11 cellular contexts compared by ENCODE assay signal in the genomic region with DNA sequence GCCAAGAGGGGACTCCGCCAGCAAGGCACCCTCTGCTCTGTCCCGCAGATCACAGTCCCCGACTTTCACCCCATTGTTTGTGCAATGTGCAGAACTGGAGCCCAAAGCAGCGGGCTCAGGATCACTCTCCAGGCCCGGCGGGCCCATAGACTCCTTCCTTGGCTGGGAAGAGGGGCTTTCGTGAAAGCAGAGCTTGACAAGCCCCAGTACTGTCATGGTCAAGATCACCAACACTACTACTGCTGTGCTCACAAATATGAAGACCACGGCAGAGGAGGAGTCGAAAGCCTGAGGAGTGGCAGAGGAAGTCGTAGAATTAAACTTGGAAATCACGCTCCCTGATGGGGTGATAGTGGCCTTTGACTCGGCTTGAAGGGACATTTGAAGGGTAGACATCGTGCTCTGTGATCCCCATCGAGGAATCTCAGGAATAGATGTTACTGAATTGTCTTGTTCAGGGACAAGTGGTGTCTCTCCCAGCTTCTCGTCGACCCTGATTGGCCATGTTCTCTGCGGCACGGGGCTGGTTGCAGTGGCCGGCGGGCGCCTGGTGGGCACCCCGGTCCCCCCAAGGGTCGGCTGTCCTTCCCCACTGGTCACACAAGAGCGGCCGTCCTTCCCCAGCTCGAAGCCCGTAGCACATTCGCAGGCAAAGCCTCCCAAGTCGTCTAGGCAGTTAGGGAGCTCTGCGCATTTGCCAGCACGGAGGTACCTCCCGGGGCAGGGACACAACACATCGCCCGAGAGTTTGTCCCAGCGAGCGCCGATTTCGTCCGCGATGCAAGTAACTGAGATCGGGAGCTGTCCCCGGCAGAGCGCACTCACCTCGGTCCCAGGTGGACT. TPM values are rescaled to one million over a fixed set of nuclear protein-coding genes. Genes with fewer than 3 reads are reported as not detected.
A peak's percentile ranks its signal among the peaks of the same experiment; 100 is the strongest.
DNase-seq lines count a peak whose midpoint lies in the region; ATAC-seq, FAIRE-seq and TF ChIP-seq lines count a peak whose summit lies in the region.
"Had no signal": no experiment of that assay in that cellular context is flagged by ENCODE, and none has a peak within 500 bp of the region (broad histone marks: within the 10 kb centered on the region; RNA-seq: fewer than 3 reads in every experiment).

No MANE protein-coding gene starts in this region.

- no peak overlapping the region for H2BK120ac ChIP-seq in H1 (replicated peaks; ENCODE audit: low read depth, low read length)

- H2BK12ac ChIP-seq in H1 (ENCODE audit: low read depth, low read length), result no peak overlapping the region

- H3K4me1 ChIP-seq in SK-N-SH (ENCODE audit: control insufficient read depth in 1 of 2, insufficient read depth in 2 of 2, low read depth in 1 of 2, low read length in 1 of 2), result no peaks in the 10 kb centered on the region
- peaks cover 0 to 14% (median 6%) of the 10 kb centered on the region in 4 experiments; a peak in 5 of 7 replicates for H3K4me1 ChIP-seq in H1 (replicated peaks in 1 of 4; ENCODE audit: control insufficient read depth in 3 of 4, insufficient read depth in 4 of 4, low read length in 3 of 4)
- H3K4me1 ChIP-seq in tibial artery, result peaks cover 0 to 14% (median 9%) of the 10 kb centered on the region in 4 donors

- no peak overlapping the region for H3K18ac ChIP-seq in H1 (ENCODE audit: extremely low read depth, low read length)

- H3F3A ChIP-seq in SK-N-SH (replicated peaks; ENCODE audit: insufficient read depth), result no peaks in the 10 kb centered on the region

- H2AK5ac ChIP-seq in H1 (ENCODE audit: low read depth, low read length), result no peak overlapping the region

- DNase-seq in SK-N-SH, result no peak
- DNase-seq in H1 (ENCODE audit: low read depth in 1 of 2, low spot score in 2 of 2), result peak; percentile 19 to 73
- DNase-seq in lung microvascular endothelial cell (ENCODE audit: low read depth in 2 of 2), result peak; percentile 54 to 76
- no peak for DNase-seq in tibial artery
- DNase-seq in RCC 7860 (ENCODE audit: low spot score), result no peak
- DNase-seq: 8988T; effector memory CD8-positive, alpha-beta T cell; NCI-H187 had no signal

- FAIRE-seq in H1 (lab: Jason Lieb, UNC) (no peak), RCC 7860 (lab: Jason Lieb, UNC) (no peak)

- H3K79me2 ChIP-seq in SK-N-SH (ENCODE audit: insufficient read depth) (no peaks in the 10 kb centered on the region), H1 (ENCODE audit: control insufficient read depth in 1 of 2, insufficient read depth in 2 of 2, low read length in 2 of 2) (no peaks in the 10 kb centered on the region)

- H3K9me3 ChIP-seq in SK-N-SH (no peaks in the 10 kb centered on the region), H1 (ENCODE audit: insufficient read depth in 2 of 2, low read depth in 1 of 2, low read length in 1 of 2) (no peaks in the 10 kb centered on the region), tibial artery (no peaks in the 10 kb centered on the region)

- H3K4ac ChIP-seq in H1 (replicated peaks; ENCODE audit: insufficient read length, low read depth, low read length), result no peak overlapping the region

- no peak overlapping the region for H2BK5ac ChIP-seq in H1 (ENCODE audit: low read depth, low read length)

- TF ChIP-seq POLR2A in H1 (IDR thresholded peaks at IDR 0.05; ENCODE audit: control extremely low read depth in 1 of 2, low read depth in 2 of 2, low read length in 2 of 2), result no peak

- TF ChIP-seq EP300 in SK-N-SH (IDR thresholded peaks at IDR 0.05; ENCODE audit: borderline replicate concordance in 1 of 2, low read depth in 1 of 2, low read length in 1 of 2), result no peak
- no peak for TF ChIP-seq EP300 in H1 (IDR thresholded peaks at IDR 0.05; ENCODE audit: borderline replicate concordance in 1 of 2, low read depth in 2 of 2, low read length in 2 of 2)

- no peaks in the 10 kb centered on the region; the same call in 1 of the 2 replicates for H3K27me3 ChIP-seq in SK-N-SH (ENCODE audit: insufficient read depth)
- peaks cover 28 to 58% (median 43%) of the 10 kb centered on the region in 4 experiments for H3K27me3 ChIP-seq in H1 (replicated peaks in 1 of 4; ENCODE audit: control insufficient read depth in 3 of 4, extremely low read depth in 1 of 4, insufficient read depth in 3 of 4, low read length in 3 of 4)
- H3K27me3 ChIP-seq in tibial artery, result peaks cover 0 to 19% of the 10 kb centered on the region in 2 donors

- H4K8ac ChIP-seq in H1 (ENCODE audit: extremely low read depth, insufficient read depth, low read length), result no peak overlapping the region

- H4K5ac ChIP-seq in H1 (ENCODE audit: insufficient read length, low read depth, low read length), result no peak overlapping the region

- no peak overlapping the region for H2AFZ ChIP-seq in SK-N-SH (ENCODE audit: low read depth)
- peak overlapping the region; percentile 66 for H2AFZ ChIP-seq in H1 (ENCODE audit: low read length)

- H3K23me2 ChIP-seq in H1 (ENCODE audit: low read depth, low read length), result peaks cover 10% of the 10 kb centered on the region; the same call in 1 of the 2 replicates

- no peak overlapping the region for H2BK15ac ChIP-seq in H1 (ENCODE audit: low read length)

- H3K4me2 ChIP-seq in SK-N-SH (no peak overlapping the region), H1 (ENCODE audit: insufficient read depth in 1 of 2, low read depth in 2 of 2, low read length in 2 of 2) (peak overlapping the region; percentile 87 to 95)

- H3K56ac ChIP-seq in H1 (replicated peaks; ENCODE audit: insufficient read length, low read depth, low read length), result no peak overlapping the region

- ATAC-seq in SK-N-SH treated with all-trans-retinoic acid at 6 μM for 48 hours (peak; percentile 57; the same call in 2 of the 3 replicates), GM18867 (IDR thresholded peaks at IDR 0.05; ENCODE audit: unreplicated experiment) (no peak), HG03025 (IDR thresholded peaks at IDR 0.05; ENCODE audit: low FRiP score, unreplicated experiment) (no peak)

- no peak overlapping the region for H3K23ac ChIP-seq in H1 (ENCODE audit: insufficient read length)

- H2BK20ac ChIP-seq in H1 (ENCODE audit: low read length), result no peak overlapping the region

- CTCF ChIA-PET in SK-N-SH (lab: Yijun Ruan, JAX) (no interaction called here), H1 (lab: Charles Lee; ENCODE audit: partially characterized antibody) (interaction anchor here (0.6 to 1.7 kb wide), 11 partner anchors 14 to 352 kb away, joined by 3 to 4 read pairs (median 3); no protein-coding TSS in a partner anchor)

- H3K79me1 ChIP-seq in H1 (ENCODE audit: low read depth, low read length), result no peaks in the 10 kb centered on the region

- no peak overlapping the region for H4K91ac ChIP-seq in H1 (replicated peaks; ENCODE audit: insufficient read length, low read length)

- H3K9ac ChIP-seq in SK-N-SH (no peak overlapping the region), H1 (replicated peaks in 1 of 4; ENCODE audit: extremely low read depth in 1 of 4, low read depth in 3 of 4, low read length in 3 of 4) (no peak overlapping the region)

- intact Hi-C loops in tibial artery (cut with DNase I; ENCODE audit: low total_unique reads), result no loop called here

- H4K20me1 ChIP-seq in SK-N-SH (ENCODE audit: insufficient read depth) (no peaks in the 10 kb centered on the region), H1 (replicated peaks in 1 of 2; ENCODE audit: control insufficient read depth in 1 of 2, insufficient read depth in 2 of 2, low read length in 2 of 2) (no peaks in the 10 kb centered on the region)

- POLR2A ChIA-PET in SK-N-SH (lab: Yijun Ruan, JAX), result no interaction called here
- POLR2A ChIA-PET in H1 (lab: Charles Lee; ENCODE audit: partially characterized antibody), result interaction anchor here (0.8 to 4.5 kb wide), 7 partner anchors 14 to 133 kb away, joined by 3 to 33 read pairs (median 3); partner anchors contain the start of gene SSTR1

- TF ChIP-seq RAD21 in SK-N-SH (IDR thresholded peaks at IDR 0.05; ENCODE audit: low read length), result no peak
- no peak for TF ChIP-seq RAD21 in H1 (IDR thresholded peaks at IDR 0.05 in 1 of 2, conservative IDR thresholded peaks at IDR 0.05 in 1 of 2; ENCODE audit: low read depth in 2 of 2, low read length in 2 of 2)

- H3K14ac ChIP-seq in H1 (ENCODE audit: insufficient read length), result no peak overlapping the region

- 12% methylated on average over 6 of the region's 44 CpGs for WGBS in SK-N-SH (ENCODE audit: low lambda C conversion rate)
- 20% methylated on average over 40 of the region's 44 CpGs; no CpG with 5 or more reads in 1 of the 2 experiments for WGBS in H1 (ENCODE audit: extremely low coverage in 1 of 2, insufficient coverage in 1 of 2, insufficient read length in 1 of 2, insufficient replicate concordance in 2 of 2, low coverage in 1 of 2, low lambda C conversion rate in 2 of 2, missing lambda C conversion rate in 1 of 2), 2 experiments

- H3K4me3 ChIP-seq in SK-N-SH (ENCODE audit: low read depth in 2 of 2, low read length in 1 of 2) (no peak overlapping the region), H1 (ENCODE audit: extremely low read depth in 1 of 4, insufficient read depth in 2 of 4, low read depth in 3 of 4, low read length in 4 of 4) (peak overlapping the region; percentile 37 to 66 (median 57)), tibial artery (peak overlapping the region; percentile 43 to 49)

- H3K9me2 ChIP-seq in SK-N-SH, result no peaks in the 10 kb centered on the region

- H3K36me3 ChIP-seq in SK-N-SH (replicated peaks in 1 of 2; ENCODE audit: control insufficient read depth in 1 of 2, insufficient read depth in 2 of 2, low read length in 1 of 2), result no peaks in the 10 kb centered on the region
- H3K36me3 ChIP-seq in H1 (ENCODE audit: control insufficient read depth in 2 of 4, insufficient read depth in 4 of 4, low read length in 3 of 4), result no peaks in the 10 kb centered on the region; a peak in 2 of 8 replicates
- H3K36me3 ChIP-seq in tibial artery, result no peaks in the 10 kb centered on the region

- no peak for TF ChIP-seq CTCF in SK-N-SH (IDR thresholded peaks at IDR 0.05)
- TF ChIP-seq CTCF in H1 (IDR thresholded peaks at IDR 0.05; ENCODE audit: control extremely low read depth in 1 of 3, insufficient read depth in 1 of 3, low read depth in 1 of 3, low read length in 3 of 3), result no peak
- TF ChIP-seq CTCF in tibial artery (IDR thresholded peaks at IDR 0.05), result no peak

- H3K27ac ChIP-seq in SK-N-SH (ENCODE audit: low read depth in 2 of 2, low read length in 1 of 2) (no peak overlapping the region), H1 (ENCODE audit: low read depth, low read length) (no peak overlapping the region), tibial artery (no peak overlapping the region)

RNA-seq across cellular contexts. Expression of gene CLEC14A, which starts 1.1 kb away (rescaled TPM):
- 0.02 TPM in 1 of 2 replicates, not detected in the other for polyA plus RNA-seq in SK-N-SH (2012; rRNA removed)
- polyA plus RNA-seq in SK-N-SH (2012; cell fraction: cytosol; rRNA removed), result not detected in 2 replicates
- polyA plus RNA-seq in SK-N-SH (2012; cell fraction: nucleus; rRNA removed), result not detected in 2 replicates
- 0.13 TPM in 2 replicates for total RNA-seq in H1 (2021; fragmentation: NEBNext Ultra II Directional; extraction: Animal tissue kit (Norgen Biotek cat#: 25700))
- polyA plus RNA-seq in H1 (2011; rRNA removed), result 0.09 and 0.17 TPM in 2 replicates
- polyA plus RNA-seq in H1 (2011; cell fraction: cytosol; rRNA removed), result 0.16 TPM
- polyA plus RNA-seq in H1 (2011; cell fraction: nucleus; rRNA removed), result 0.11 TPM
- polyA plus RNA-seq in H1 (2012, experiment 1 of 2), result 0.15 to 0.17 TPM in 2 of 4 replicates, not detected in the others
- polyA plus RNA-seq in H1 (2012, experiment 2 of 2), result 0.10 TPM
- 0.06 TPM for polyA plus RNA-seq in H1 (2013, experiment 1 of 2)
- polyA plus RNA-seq in H1 (2013, experiment 2 of 2), result 0.04 TPM
- polyA minus RNA-seq in H1 (2011; rRNA and poly(A)+ RNA removed), result not detected in 2 replicates
- polyA minus RNA-seq in H1 (2011; cell fraction: cytosol; rRNA and poly(A)+ RNA removed), result not detected
- not detected for polyA minus RNA-seq in H1 (2011; cell fraction: nucleus; rRNA and poly(A)+ RNA removed)
- total RNA-seq in lung microvascular endothelial cell, result 90.1 and 121 TPM in 2 replicates

RNA-seq across cellular contexts. Expression of gene SSTR1, which starts 47.1 kb away (rescaled TPM):
- 0.08 TPM in 2 replicates for polyA plus RNA-seq in SK-N-SH (2012; rRNA removed)
- polyA plus RNA-seq in SK-N-SH (2012; cell fraction: cytosol; rRNA removed), result 0.08 and 0.12 TPM in 2 replicates
- polyA plus RNA-seq in SK-N-SH (2012; cell fraction: nucleus; rRNA removed), result 0.07 and 0.10 TPM in 2 replicates
- total RNA-seq in H1 (2021; fragmentation: NEBNext Ultra II Directional; extraction: Animal tissue kit (Norgen Biotek cat#: 25700)), result 0.75 and 0.93 TPM in 2 replicates
- 0.82 and 1.3 TPM in 2 replicates for polyA plus RNA-seq in H1 (2011; rRNA removed)
- polyA plus RNA-seq in H1 (2011; cell fraction: cytosol; rRNA removed), result 0.63 TPM
- 2.7 TPM for polyA plus RNA-seq in H1 (2011; cell fraction: nucleus; rRNA removed)
- 0.52 to 0.83 TPM (median 0.59 TPM) in 4 replicates for polyA plus RNA-seq in H1 (2012, experiment 1 of 2)
- 0.24 TPM for polyA plus RNA-seq in H1 (2012, experiment 2 of 2)
- polyA plus RNA-seq in H1 (2013, experiment 1 of 2), result 0.79 TPM
- 0.72 TPM for polyA plus RNA-seq in H1 (2013, experiment 2 of 2)
- 0.85 and 1.4 TPM in 2 replicates for polyA minus RNA-seq in H1 (2011; rRNA and poly(A)+ RNA removed)
- 1.5 TPM for polyA minus RNA-seq in H1 (2011; cell fraction: cytosol; rRNA and poly(A)+ RNA removed)
- 2.4 TPM for polyA minus RNA-seq in H1 (2011; cell fraction: nucleus; rRNA and poly(A)+ RNA removed)
- under 0.01 TPM in 2 replicates for total RNA-seq in lung microvascular endothelial cell

Comparison
In these comparisons a context has a peak if more than half of its experiments do, and no peak if none do; other contexts are left out.
1. DNase-seq: peak in H1 (2 of 2) and lung microvascular endothelial cell (2 of 2); none in SK-N-SH (single experiment), tibial artery (0 of 2) and RCC 7860 (single experiment).
2. H3K4me3 ChIP-seq: peak in H1 (4 of 4) and tibial artery (2 of 2); none in SK-N-SH (0 of 2).
3. RNA of gene CLEC14A, which starts 1.1 kb away (total RNA-seq): 90.1 to 121 TPM in lung microvascular endothelial cell; 0.13 TPM in H1; every median in the first group is over 10 times any median in the second.